ENCODE assay signal across 11 cellular contexts in the genomic region with DNA sequence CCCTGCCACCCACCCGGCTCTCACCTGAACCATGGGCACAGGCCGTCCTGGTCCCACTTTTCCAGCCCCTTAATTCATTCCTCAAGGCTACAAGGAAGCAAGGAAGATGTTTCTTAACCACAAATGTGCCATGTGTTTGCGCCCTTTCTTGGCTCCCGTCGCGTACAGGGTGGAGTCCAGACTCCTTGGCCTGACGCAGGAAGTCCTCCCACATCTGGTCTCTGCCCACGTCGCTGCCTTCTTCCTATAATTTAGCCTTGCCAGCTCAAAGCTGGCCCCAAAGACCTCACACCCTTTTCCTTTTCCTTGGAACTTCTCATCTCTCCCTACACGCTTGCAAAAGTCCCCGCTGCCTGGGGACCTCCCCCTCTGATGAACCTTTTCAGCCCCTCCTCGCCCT. TPM values are rescaled to one million over a fixed set of nuclear protein-coding genes. Genes with fewer than 3 reads are reported as not detected.
A peak's percentile ranks its signal among the peaks of the same experiment; 100 is the strongest.
DNase-seq lines count a peak whose midpoint lies in the region; ATAC-seq and TF ChIP-seq lines count a peak whose summit lies in the region.
"Had no signal": no experiment of that assay in that cellular context is flagged by ENCODE, and none has a peak within 500 bp of the region (broad histone marks: within the 10 kb centered on the region; RNA-seq: fewer than 3 reads in every experiment).

No MANE protein-coding gene starts in this region.

- no peaks in the 10 kb centered on the region for H3K9me3 Mint-ChIP-seq in activated naive CD4-positive, alpha-beta T cell treated with anti-CD3 and anti-CD28 coated beads, Interleukin-2, amount 10 ng/mL, durations not matched to agents 7 days and 5 days
- H3K9me3 Mint-ChIP-seq in activated naive CD8-positive, alpha-beta T cell treated with anti-CD3 and anti-CD28 coated beads for 36 hours: no peaks in the 10 kb centered on the region

- H3K27ac Mint-ChIP-seq in activated naive CD4-positive, alpha-beta T cell treated with anti-CD3 and anti-CD28 coated beads, Interleukin-2, amount 10 ng/mL, durations not matched to agents 7 days and 5 days: no peak overlapping the region
- H3K27ac Mint-ChIP-seq in activated naive CD8-positive, alpha-beta T cell treated with anti-CD3 and anti-CD28 coated beads for 36 hours: no peak overlapping the region

- H3K4me1 ChIP-seq in lower lobe of right lung: peaks cover 33% of the 10 kb centered on the region
- H3K4me1 ChIP-seq in tibial artery: peaks cover 0 to 24% (median 22%) of the 10 kb centered on the region in 4 donors

- peak overlapping the region; percentile 1 for H3K4me3 Mint-ChIP-seq in activated naive CD4-positive, alpha-beta T cell treated with anti-CD3 and anti-CD28 coated beads, Interleukin-2, amount 10 ng/mL, durations not matched to agents 7 days and 5 days
- peak overlapping the region; percentile 3 for H3K4me3 Mint-ChIP-seq in activated naive CD8-positive, alpha-beta T cell treated with anti-CD3 and anti-CD28 coated beads for 36 hours

- CTCF ChIA-PET in activated naive CD4-positive, alpha-beta T cell treated with anti-CD3 and anti-CD28 coated beads, Interleukin-2, amount 10 ng/mL, durations not matched to agents 7 days and 5 days (lab: Charles Lee): no interaction called here

- no peak for DNase-seq in activated naive CD4-positive, alpha-beta T cell treated with anti-CD3 and anti-CD28 coated beads, Interleukin-2, amount 10 ng/mL, durations not matched to agents 7 days and 5 days
- no peak for DNase-seq in activated naive CD4-positive, alpha-beta T cell treated with anti-CD3 and anti-CD28 coated beads, Interleukin-2, amount 50 U/mL, for 16 hours
- DNase-seq in activated naive CD8-positive, alpha-beta T cell treated with anti-CD3 and anti-CD28 coated beads for 36 hours: no peak
- DNase-seq in lower lobe of right lung (peak; percentile 83), tibial artery (peak; percentile 66 to 72), germinal center (ENCODE audit: low spot score) (no peak)
- no peak for DNase-seq in activated CD4-positive, CD25-positive, alpha-beta regulatory T cell treated with anti-CD3 and anti-CD28 coated beads, Interleukin-2, amount 50 U/mL, for 72 hours
- DNase-seq in activated T-cell treated with anti-CD3 and anti-CD28 coated beads, Interleukin-2, amount 50 U/mL, for 1 hour: no peak
- DNase-seq: HCEC 1CT had no signal

- H3K27ac ChIP-seq in lower lobe of right lung: no peak overlapping the region
- H3K27ac ChIP-seq in tibial artery: no peak overlapping the region
- H3K27ac ChIP-seq: cardiac muscle cell had no signal

- H3K27me3 Mint-ChIP-seq in activated naive CD4-positive, alpha-beta T cell treated with anti-CD3 and anti-CD28 coated beads, Interleukin-2, amount 10 ng/mL, durations not matched to agents 7 days and 5 days: peaks cover 77% of the 10 kb centered on the region
- peaks cover 55% of the 10 kb centered on the region for H3K27me3 Mint-ChIP-seq in activated naive CD8-positive, alpha-beta T cell treated with anti-CD3 and anti-CD28 coated beads for 36 hours

- no peak for TF ChIP-seq CTCF in lower lobe of right lung (IDR thresholded peaks at IDR 0.05)
- TF ChIP-seq CTCF in tibial artery (IDR thresholded peaks at IDR 0.05): no peak

- H3K27me3 ChIP-seq in lower lobe of right lung (ENCODE audit: low read depth) (peaks cover 35% of the 10 kb centered on the region), tibial artery (peaks cover 0 to 66% of the 10 kb centered on the region in 2 donors)

- no peaks in the 10 kb centered on the region for H3K9me3 ChIP-seq in lower lobe of right lung
- no peaks in the 10 kb centered on the region for H3K9me3 ChIP-seq in tibial artery

- H3K4me3 ChIP-seq in lower lobe of right lung: peak overlapping the region; percentile 8
- no peak overlapping the region for H3K4me3 ChIP-seq in tibial artery
- H3K4me3 ChIP-seq: cardiac muscle cell had no signal

- intact Hi-C loops in lower lobe of right lung (cut with DNase I): no loop called here
- intact Hi-C loops in tibial artery (cut with DNase I; ENCODE audit: low total_unique reads): no loop called here

- peaks cover 21% of the 10 kb centered on the region for H3K4me1 Mint-ChIP-seq in activated naive CD4-positive, alpha-beta T cell treated with anti-CD3 and anti-CD28 coated beads, Interleukin-2, amount 10 ng/mL, durations not matched to agents 7 days and 5 days
- peaks cover 15% of the 10 kb centered on the region for H3K4me1 Mint-ChIP-seq in activated naive CD8-positive, alpha-beta T cell treated with anti-CD3 and anti-CD28 coated beads for 36 hours

- peaks cover 5% of the 10 kb centered on the region for H3K36me3 Mint-ChIP-seq in activated naive CD4-positive, alpha-beta T cell treated with anti-CD3 and anti-CD28 coated beads, Interleukin-2, amount 10 ng/mL, durations not matched to agents 7 days and 5 days
- no peaks in the 10 kb centered on the region for H3K36me3 Mint-ChIP-seq in activated naive CD8-positive, alpha-beta T cell treated with anti-CD3 and anti-CD28 coated beads for 36 hours

- H3K36me3 ChIP-seq in lower lobe of right lung (no peaks in the 10 kb centered on the region), tibial artery (no peaks in the 10 kb centered on the region)
- H3K36me3 ChIP-seq: cardiac muscle cell had no signal

- peak; percentile 61 to 72 for ATAC-seq in lower lobe of right lung
- ATAC-seq: SK-N-SH treated with all-trans-retinoic acid at 6 μM for 48 hours had no signal

RNA-seq across cellular contexts. Expression of gene BHLHA9, which starts 38.8 kb away (rescaled TPM):
- total RNA-seq in activated naive CD8-positive, alpha-beta T cell treated with anti-CD3 and anti-CD28 coated beads for 36 hours: not detected
- total RNA-seq in lower lobe of right lung: not detected

RNA-seq across cellular contexts. Expression of gene TRARG1, which starts 48.0 kb away (rescaled TPM):
- total RNA-seq in activated naive CD8-positive, alpha-beta T cell treated with anti-CD3 and anti-CD28 coated beads for 36 hours: not detected
- not detected for total RNA-seq in lower lobe of right lung
- total RNA-seq: cardiac muscle cell had no signal

RNA-seq across cellular contexts. Expression of gene ABR, which starts 51.7 kb away (rescaled TPM):
- 10 to 100 TPM; 31.6 to 35.1 TPM for total RNA-seq in activated naive CD8-positive, alpha-beta T cell treated with anti-CD3 and anti-CD28 coated beads for 36 hours
- 212 TPM for total RNA-seq in lower lobe of right lung

Comparison
In these comparisons a context has a peak if more than half of its experiments do, and no peak if none do; other contexts are left out.
1. DNase-seq: peak in lower lobe of right lung (single experiment) and tibial artery (2 of 2); none in activated naive CD4-positive, alpha-beta T cell treated with anti-CD3 and anti-CD28 coated beads, Interleukin-2, amount 10 ng/mL, durations not matched to agents 7 days and 5 days (single experiment), activated naive CD4-positive, alpha-beta T cell treated with anti-CD3 and anti-CD28 coated beads, Interleukin-2, amount 50 U/mL, for 16 hours (single experiment), activated naive CD8-positive, alpha-beta T cell treated with anti-CD3 and anti-CD28 coated beads for 36 hours (single experiment), germinal center (single experiment), activated CD4-positive, CD25-positive, alpha-beta regulatory T cell treated with anti-CD3 and anti-CD28 coated beads, Interleukin-2, amount 50 U/mL, for 72 hours (single experiment) and activated T-cell treated with anti-CD3 and anti-CD28 coated beads, Interleukin-2, amount 50 U/mL, for 1 hour (single experiment).